In genomic region chr2:38274286-38275276, GRCh38 we compare ENCODE assay signal across 8 cellular contexts.
A peak's percentile ranks its signal among the peaks of the same experiment; 100 is the strongest.
DNase-seq lines count a peak whose midpoint lies in the region; ATAC-seq and TF ChIP-seq lines count a peak whose summit lies in the region.

No MANE protein-coding gene starts in this region.

- BruUV-seq in Calu3 (replicated peaks; lab: Mats Ljungman, UMichigan) (no TSS peak), HCT116 (replicated peaks; lab: Mats Ljungman, UMichigan) (no TSS peak)

- intact Hi-C loops in Calu3 (cut with micrococcal nuclease; ENCODE audit: unreplicated experiment), result loop anchor here (1.0 to 10.0 kb wide), 5 partner anchors 160 to 880 kb away; partner anchors contain the start of gene CYP1B1
- intact Hi-C loops in HCT116 (cut with micrococcal nuclease), result loop anchor here (1.0 to 5.0 kb wide), 6 partner anchors 112 to 878 kb away; partner anchors contain the start of gene RMDN2
- intact Hi-C loops in psoas muscle (cut with DNase I), result loop anchor here in 1 of 2 donors (1.0 kb wide), 1 partner anchor 198 kb away; the partner anchor contains the start of gene CYP1B1

- H3K9ac ChIP-seq in HCT116 (ENCODE audit: low read length), result no peak overlapping the region

- H3K4me2 ChIP-seq in HCT116 (ENCODE audit: low read length), result no peak overlapping the region

- H3K4me1 Mint-ChIP-seq in Calu3 (ENCODE audit: low read depth, unreplicated experiment), result peaks cover 26% of the 10 kb centered on the region
- peaks cover 6% of the 10 kb centered on the region for H3K4me1 Mint-ChIP-seq in activated CD4-positive, alpha-beta T cell treated with anti-CD3 and anti-CD28 coated beads, Interleukin-2, amount 10 ng/mL, durations not matched to agents 7 days and 5 days

- RAD21 ChIA-PET in HCT116 (lab: Charles Lee; ENCODE audit: low non-redundant PET in 1 of 2, low total read pairs in 2 of 2, uncharacterized antibody in 2 of 2, unreplicated experiment in 2 of 2), result interaction anchor here (0.7 to 1.0 kb wide), 4 partner anchors 55 to 159 kb away, joined by 3 to 5 read pairs (median 4); no protein-coding TSS in a partner anchor

- ATAC-seq in HCT116 (peak; percentile 92), psoas muscle (peak; percentile 71 to 84 (median 81)), HG03460 (IDR thresholded peaks at IDR 0.05; ENCODE audit: unreplicated experiment) (no peak), GM18502 (IDR thresholded peaks at IDR 0.05; ENCODE audit: poor library complexity, unreplicated experiment) (no peak)

- no peak overlapping the region for H3K4me3 Mint-ChIP-seq in Calu3 (ENCODE audit: low read depth, unreplicated experiment)
- H3K4me3 Mint-ChIP-seq in activated CD4-positive, alpha-beta T cell treated with anti-CD3 and anti-CD28 coated beads, Interleukin-2, amount 10 ng/mL, durations not matched to agents 7 days and 5 days, result no peak overlapping the region

- H3K9me3 Mint-ChIP-seq in Calu3 (ENCODE audit: low read depth, unreplicated experiment), result no peaks in the 10 kb centered on the region
- H3K9me3 Mint-ChIP-seq in activated CD4-positive, alpha-beta T cell treated with anti-CD3 and anti-CD28 coated beads, Interleukin-2, amount 10 ng/mL, durations not matched to agents 7 days and 5 days, result no peaks in the 10 kb centered on the region

- no peaks in the 10 kb centered on the region for H3K27me3 Mint-ChIP-seq in Calu3 (ENCODE audit: unreplicated experiment)
- peaks cover 2% of the 10 kb centered on the region for H3K27me3 Mint-ChIP-seq in activated CD4-positive, alpha-beta T cell treated with anti-CD3 and anti-CD28 coated beads, Interleukin-2, amount 10 ng/mL, durations not matched to agents 7 days and 5 days

- H2AFZ ChIP-seq in HCT116 (ENCODE audit: low read depth, low read length, poor library complexity, severe bottlenecking), result peak overlapping the region; percentile 83

- TF ChIP-seq CTCF in Calu3 (IDR thresholded peaks at IDR 0.05; ENCODE audit: unreplicated experiment), result peak; percentile 49
- TF ChIP-seq CTCF in HCT116 (IDR thresholded peaks at IDR 0.05 in 2 of 3, conservative IDR thresholded peaks at IDR 0.05 in 1 of 3; ENCODE audit: borderline replicate concordance in 1 of 3, insufficient read depth in 1 of 3, low read depth in 2 of 3, low read length in 2 of 3), result peak; percentile 37 to 78 (median 72); a peak in 5 of 6 replicates
- peak; percentile 68 for TF ChIP-seq CTCF in psoas muscle (IDR thresholded peaks at IDR 0.05)

- POLR2A ChIA-PET in HCT116 (lab: Charles Lee), result interaction anchor here (1.0 kb wide), 1 partner anchor 198 kb away, joined by 3 read pairs; the partner anchor contains the start of gene CYP1B1
- POLR2A ChIA-PET in activated CD4-positive, alpha-beta T cell treated with anti-CD3 and anti-CD28 coated beads, Interleukin-2, amount 10 ng/mL, durations not matched to agents 7 days and 5 days (lab: Charles Lee), result interaction anchor here (0.7 kb wide), 2 partner anchors 394 to 934 kb away, joined by 3 read pairs; no protein-coding TSS in a partner anchor

- no peak overlapping the region for H3K4me3 ChIP-seq in HCT116 (replicated peaks in 1 of 2; ENCODE audit: low read depth in 1 of 2, low read length in 2 of 2)
- H3K4me3 ChIP-seq in psoas muscle, result no peak overlapping the region

- no peaks in the 10 kb centered on the region for H4K20me1 ChIP-seq in HCT116 (ENCODE audit: insufficient read depth)

- CTCF ChIA-PET in Calu3 (lab: Charles Lee), result interaction anchor here (0.6 to 2.0 kb wide), 30 partner anchors 8 to 879 kb away, joined by 3 to 73 read pairs (median 5); partner anchors contain the start of gene CYP1B1
- CTCF ChIA-PET in HCT116 (lab: Charles Lee), result interaction anchor here (0.6 to 2.9 kb wide), 26 partner anchors 19 to 878 kb away, joined by 3 to 27 read pairs (median 5); partner anchors contain the start of genes CYP1B1 and RMDN2
- CTCF ChIA-PET in activated CD4-positive, alpha-beta T cell treated with anti-CD3 and anti-CD28 coated beads, Interleukin-2, amount 10 ng/mL, durations not matched to agents 7 days and 5 days (lab: Charles Lee), result interaction anchor here (0.6 to 1.3 kb wide), 11 partner anchors 8 to 292 kb away, joined by 3 to 5 read pairs (median 3); partner anchors contain the start of gene CYP1B1

- H3K27me3 ChIP-seq in HCT116 (ENCODE audit: insufficient read depth, low read length) (no peaks in the 10 kb centered on the region), psoas muscle (ENCODE audit: insufficient read depth in 3 of 3, low read length in 2 of 3) (no peaks in the 10 kb centered on the region)

- H3K27ac ChIP-seq in HCT116 (ENCODE audit: low read depth, low read length) (no peak overlapping the region), psoas muscle (no peak overlapping the region)

- peak overlapping the region; percentile 71 for H3K27ac Mint-ChIP-seq in Calu3 (ENCODE audit: unreplicated experiment)
- no peak overlapping the region for H3K27ac Mint-ChIP-seq in activated CD4-positive, alpha-beta T cell treated with anti-CD3 and anti-CD28 coated beads, Interleukin-2, amount 10 ng/mL, durations not matched to agents 7 days and 5 days

- H3K79me2 ChIP-seq in HCT116 (ENCODE audit: insufficient read depth, low read length), result no peaks in the 10 kb centered on the region

- no peaks in the 10 kb centered on the region for H3K36me3 ChIP-seq in HCT116 (ENCODE audit: control insufficient read depth in 1 of 2, insufficient read depth in 2 of 2, low read length in 2 of 2)
- H3K36me3 ChIP-seq in psoas muscle (ENCODE audit: insufficient read depth in 1 of 2, low read depth in 1 of 2), result no peaks in the 10 kb centered on the region

- DNase-seq in Calu3, result peak; percentile 48
- peak; percentile 79 for DNase-seq in HCT116 (ENCODE audit: low read depth, low spot score)
- DNase-seq in NCI-H345 treated with DMSO at 0.1 percent for 48 hours (lab: John Stamatoyannopoulos, UW; ENCODE audit: unreplicated experiment), result peak; percentile 59
- DNase-seq in activated CD4-positive, alpha-beta T cell treated with anti-CD3 and anti-CD28 coated beads, Interleukin-2, amount 10 ng/mL, durations not matched to agents 7 days and 5 days, result peak; percentile 56
- peak; percentile 77 for DNase-seq in glomerular visceral epithelial cell (ENCODE audit: extremely low spot score)
- no peak for DNase-seq in psoas muscle

- H3K4me1 ChIP-seq in HCT116 (ENCODE audit: control insufficient read depth in 1 of 2, insufficient read depth in 2 of 2, low read length in 2 of 2) (no peaks in the 10 kb centered on the region), psoas muscle (no peaks in the 10 kb centered on the region)

- 50 to 59% (median 59%) methylated on average over 7 of the region's 7 CpGs for whole genome bisulfite sequencing in psoas muscle, 3 donors

- no peaks in the 10 kb centered on the region for H3K36me3 Mint-ChIP-seq in Calu3 (ENCODE audit: insufficient read depth, unreplicated experiment)
- H3K36me3 Mint-ChIP-seq in activated CD4-positive, alpha-beta T cell treated with anti-CD3 and anti-CD28 coated beads, Interleukin-2, amount 10 ng/mL, durations not matched to agents 7 days and 5 days (ENCODE audit: low read depth), result no peaks in the 10 kb centered on the region

- TF ChIP-seq POLR2A in HCT116 (IDR thresholded peaks at IDR 0.05; ENCODE audit: borderline replicate concordance, extremely low read depth, insufficient read depth, insufficient read length), result no peak

- H3K9me3 ChIP-seq in HCT116 (ENCODE audit: control insufficient read depth in 1 of 2, insufficient read depth in 1 of 2, low read depth in 1 of 2, low read length in 2 of 2) (no peaks in the 10 kb centered on the region), psoas muscle (no peaks in the 10 kb centered on the region)

- peak; percentile 93 for TF ChIP-seq RAD21 in HCT116 (IDR thresholded peaks at IDR 0.05; ENCODE audit: low read depth)

- no peaks in the 10 kb centered on the region for H3K9me2 ChIP-seq in HCT116 (ENCODE audit: insufficient read depth)

TF ChIP-seq in HCT116, 20 proteins besides CTCF, POLR2A, EP300 and RAD21 (continues in another document):
- TF ChIP-seq EZH2phosphoT487 (IDR thresholded peaks at IDR 0.05; ENCODE audit: borderline replicate concordance) (no peak), TCF7L2 (IDR thresholded peaks at IDR 0.05; ENCODE audit: borderline replicate concordance, extremely low read depth, insufficient read depth, insufficient read length) (no peak), JUND (IDR thresholded peaks at IDR 0.05) (no peak), YY1 (IDR thresholded peaks at IDR 0.05; ENCODE audit: extremely low read depth, insufficient replicate concordance, low read depth, low read length) (no peak), REST (IDR thresholded peaks at IDR 0.05; ENCODE audit: low read depth) (no peak), FOSL1 (IDR thresholded peaks at IDR 0.05; ENCODE audit: low read depth) (no peak), ATF3 (IDR thresholded peaks at IDR 0.05) (no peak), POLR2AphosphoS5 (IDR thresholded peaks at IDR 0.05; ENCODE audit: low read depth, low read length) (no peak), SRF (IDR thresholded peaks at IDR 0.05; ENCODE audit: low read depth) (no peak), CBX3 (IDR thresholded peaks at IDR 0.05; ENCODE audit: low read depth) (no peak), SIN3A (IDR thresholded peaks at IDR 0.05; ENCODE audit: low read depth) (no peak)

Comparison
In these comparisons a context has a peak if more than half of its experiments do, and no peak if none do; other contexts are left out.
1. DNase-seq: peak in Calu3 (single experiment), HCT116 (single experiment), NCI-H345 treated with DMSO at 0.1 percent for 48 hours (single experiment), activated CD4-positive, alpha-beta T cell treated with anti-CD3 and anti-CD28 coated beads, Interleukin-2, amount 10 ng/mL, durations not matched to agents 7 days and 5 days (single experiment) and glomerular visceral epithelial cell (single experiment); none in psoas muscle (0 of 2).
2. ATAC-seq: peak in HCT116 (single experiment) and psoas muscle (4 of 4); none in HG03460 (single experiment) and GM18502 (single experiment).
3. Peak in every context shown above with its lines, with median percentiles within 50 percentile points of each other: CTCF ChIP-seq.